ENCODE assay signal across 15 cellular contexts in genomic region chr7:919114-919442, GRCh38. TPM values are rescaled to one million over a fixed set of nuclear protein-coding genes. Genes with fewer than 3 reads are reported as not detected.
DNase-seq lines count a peak whose midpoint lies in the region; ATAC-seq and TF ChIP-seq lines count a peak whose summit lies in the region.
"Had no signal": no experiment of that assay in that cellular context is flagged by ENCODE, and none has a peak within 500 bp of the region (broad histone marks: within the 10 kb centered on the region; RNA-seq: fewer than 3 reads in every experiment).

No MANE protein-coding gene starts in this region.

- H3K27me3 Mint-ChIP-seq in activated CD8-positive, alpha-beta memory T cell treated with anti-CD3 and anti-CD28 coated beads, Interleukin-2, amount 10 ng/mL, durations not matched to agents 7 days and 5 days, result peaks cover 7% of the 10 kb centered on the region

- peaks cover 28% of the 10 kb centered on the region for H3K4me1 Mint-ChIP-seq in activated CD8-positive, alpha-beta memory T cell treated with anti-CD3 and anti-CD28 coated beads, Interleukin-2, amount 10 ng/mL, durations not matched to agents 7 days and 5 days

- H3K4me3 Mint-ChIP-seq in activated CD8-positive, alpha-beta memory T cell treated with anti-CD3 and anti-CD28 coated beads, Interleukin-2, amount 10 ng/mL, durations not matched to agents 7 days and 5 days, result no peak overlapping the region

- no peak for TF ChIP-seq POLR2A in suprapubic skin (IDR thresholded peaks at IDR 0.05)

- no peak for TF ChIP-seq EP300 in suprapubic skin (IDR thresholded peaks at IDR 0.05)

- TF ChIP-seq CTCF in suprapubic skin (IDR thresholded peaks at IDR 0.05), result no peak
- no peak for TF ChIP-seq CTCF in colonic mucosa (IDR thresholded peaks at IDR 0.05)

- no peaks in the 10 kb centered on the region for H3K9me3 Mint-ChIP-seq in activated CD8-positive, alpha-beta memory T cell treated with anti-CD3 and anti-CD28 coated beads, Interleukin-2, amount 10 ng/mL, durations not matched to agents 7 days and 5 days (ENCODE audit: low read depth)

- H3K9ac ChIP-seq in colonic mucosa (ENCODE audit: low read depth in 2 of 2, low read length in 2 of 2), result peak overlapping the region in 1 of 2 donors; percentile 28
- H3K9ac ChIP-seq: parathyroid adenoma had no signal

- CTCF ChIA-PET in activated CD8-positive, alpha-beta memory T cell treated with anti-CD3 and anti-CD28 coated beads, Interleukin-2, amount 10 ng/mL, durations not matched to agents 7 days and 5 days (lab: Charles Lee), result no interaction called here

- peak; percentile 0 for DNase-seq in activated naive CD4-positive, alpha-beta T cell treated with Interleukin-2 at 50 U/mL for 16 hours
- DNase-seq in activated naive CD4-positive, alpha-beta T cell treated with anti-CD3 and anti-CD28 coated beads, Interleukin-2, amount 50 U/mL, for 16 hours, result no peak
- peak; percentile 23 for DNase-seq in activated CD8-positive, alpha-beta memory T cell treated with anti-CD3 and anti-CD28 coated beads, Interleukin-2, amount 10 ng/mL, durations not matched to agents 7 days and 5 days
- DNase-seq in left colon (peak; percentile 13 to 30), suprapubic skin (ENCODE audit: low spot score in 2 of 2) (peak; percentile 54 to 56), colonic mucosa (no peak), AG08396 (ENCODE audit: low spot score) (no peak), NCI-H2196 treated with DMSO at 0.1 percent for 48 hours (lab: John Stamatoyannopoulos, UW; ENCODE audit: unreplicated experiment) (no peak)
- DNase-seq: NCI-H2081 treated with DMSO at 0.1 percent for 48 hours; NCI-H524 treated with DMSO at 0.1 percent for 48 hours; stimulated activated naive CD4-positive, alpha-beta T cell; T1000 had no signal

- peaks cover 1% of the 10 kb centered on the region for H3K36me3 Mint-ChIP-seq in activated CD8-positive, alpha-beta memory T cell treated with anti-CD3 and anti-CD28 coated beads, Interleukin-2, amount 10 ng/mL, durations not matched to agents 7 days and 5 days

- H3K36me3 ChIP-seq in suprapubic skin, result no peaks in the 10 kb centered on the region
- H3K36me3 ChIP-seq in colonic mucosa, result no peaks in the 10 kb centered on the region
- H3K36me3 ChIP-seq: uterus had no signal

- WGBS in suprapubic skin, result 64% methylated on average over 3 of the region's 13 CpGs

- H3K4me3 ChIP-seq in suprapubic skin (no peak overlapping the region), colonic mucosa (no peak overlapping the region)
- H3K4me3 ChIP-seq: GM12878, uterus had no signal

- intact Hi-C loops in left colon (cut with DNase I, micrococcal nuclease), result no loop called here
- intact Hi-C loops in colonic mucosa (cut with DNase I), result no loop called here

- H3K4me1 ChIP-seq in suprapubic skin, result peaks cover 37% of the 10 kb centered on the region
- H3K4me1 ChIP-seq in colonic mucosa, result peaks cover 32% of the 10 kb centered on the region
- H3K4me1 ChIP-seq: parathyroid adenoma had no signal

- peaks cover 11% of the 10 kb centered on the region for H3K27me3 ChIP-seq in suprapubic skin
- H3K27me3 ChIP-seq in colonic mucosa, result no peaks in the 10 kb centered on the region
- H3K27me3 ChIP-seq: uterus had no signal

- H3K27ac ChIP-seq in suprapubic skin, result no peak overlapping the region
- no peak overlapping the region for H3K27ac ChIP-seq in colonic mucosa
- H3K27ac ChIP-seq: parathyroid adenoma, uterus had no signal

- H3K9me3 ChIP-seq in suprapubic skin (no peaks in the 10 kb centered on the region), colonic mucosa (no peaks in the 10 kb centered on the region)
- H3K9me3 ChIP-seq: uterus had no signal

- ATAC-seq in activated CD8-positive, alpha-beta memory T cell treated with anti-CD3 and anti-CD28 coated beads, Interleukin-2, amount 10 ng/mL, durations not matched to agents 7 days and 5 days, result no peak
- ATAC-seq in left colon, result no peak
- ATAC-seq: GM12878 had no signal

- no peak overlapping the region for H3K27ac Mint-ChIP-seq in activated CD8-positive, alpha-beta memory T cell treated with anti-CD3 and anti-CD28 coated beads, Interleukin-2, amount 10 ng/mL, durations not matched to agents 7 days and 5 days

RNA-seq across cellular contexts. Expression of gene ADAP1, which starts 35.4 kb away (rescaled TPM):
- 10 to 100 TPM; 12.4 to 30.8 TPM for total RNA-seq in activated CD8-positive, alpha-beta memory T cell treated with anti-CD3 and anti-CD28 coated beads, Interleukin-2, amount 10 ng/mL, durations not matched to agents 7 days and 5 days
- total RNA-seq in left colon (100 to 1,000 TPM; 147 to 166 TPM), suprapubic skin (1 to 10 TPM; 4.1 to 9.1 (median 6.3) TPM), colonic mucosa (100 to 1,000 TPM; 107 to 201 TPM)

RNA-seq across cellular contexts. Expression of gene GET4, which starts 42.7 kb away (rescaled TPM):
- total RNA-seq in activated CD8-positive, alpha-beta memory T cell treated with anti-CD3 and anti-CD28 coated beads, Interleukin-2, amount 10 ng/mL, durations not matched to agents 7 days and 5 days, result 10 to 100 TPM; 38.0 to 39.2 TPM
- 10 to 100 TPM; 45.1 to 46.0 TPM for total RNA-seq in left colon
- 10 to 100 TPM; 27.7 to 58.2 (median 47.8) TPM for total RNA-seq in suprapubic skin
- 10 to 100 TPM; 33.0 to 35.9 TPM for total RNA-seq in colonic mucosa

RNA-seq across cellular contexts. Expression of gene COX19, which starts 56.3 kb away (rescaled TPM):
- 10 to 100 TPM; 18.7 to 18.9 TPM for total RNA-seq in activated CD8-positive, alpha-beta memory T cell treated with anti-CD3 and anti-CD28 coated beads, Interleukin-2, amount 10 ng/mL, durations not matched to agents 7 days and 5 days
- total RNA-seq in left colon (10 to 100 TPM; 13.5 to 15.2 TPM), suprapubic skin (10 to 100 TPM; 11.6 to 55.2 (median 13.2) TPM), colonic mucosa (10 to 100 TPM; 11.6 to 16.5 TPM)

Comparison
In these comparisons a context has a peak if more than half of its experiments do, and no peak if none do; other contexts are left out.
1. DNase-seq: peak in activated naive CD4-positive, alpha-beta T cell treated with Interleukin-2 at 50 U/mL for 16 hours (single experiment), activated CD8-positive, alpha-beta memory T cell treated with anti-CD3 and anti-CD28 coated beads, Interleukin-2, amount 10 ng/mL, durations not matched to agents 7 days and 5 days (single experiment), left colon (2 of 2) and suprapubic skin (2 of 2); none in activated naive CD4-positive, alpha-beta T cell treated with anti-CD3 and anti-CD28 coated beads, Interleukin-2, amount 50 U/mL, for 16 hours (single experiment), colonic mucosa (single experiment), AG08396 (single experiment) and NCI-H2196 treated with DMSO at 0.1 percent for 48 hours (single experiment).